In genomic region chr2:102618452-102619413, GRCh38 we compare ENCODE assay signal across 7 cellular contexts. TPM values are rescaled to one million over a fixed set of nuclear protein-coding genes. Genes with fewer than 3 reads are reported as not detected.
DNase-seq lines count a peak whose midpoint lies in the region; ATAC-seq and TF ChIP-seq lines count a peak whose summit lies in the region.

No MANE protein-coding gene starts in this region.

- no peaks in the 10 kb centered on the region for H3K79me2 ChIP-seq in GM23338 (replicated peaks; ENCODE audit: insufficient read depth)

- H3K4me2 ChIP-seq in GM23338 = peak overlapping the region; percentile 82

- H3K27ac Mint-ChIP-seq in GM23338 (no peak overlapping the region), WTC11 (no peak overlapping the region)

- H4K20me1 ChIP-seq in GM23338 (replicated peaks; ENCODE audit: insufficient read depth) = no peaks in the 10 kb centered on the region; the same call in 1 of the 2 replicates

- CTCF ChIA-PET in WTC11 (lab: Charles Lee) = interaction anchor here (0.7 to 1.5 kb wide), 2 partner anchors 85 to 146 kb away, joined by 3 to 5 read pairs; partner anchors contain the start of gene SLC9A4

- H3K4me3 Mint-ChIP-seq in GM23338 (peak overlapping the region; percentile 79), WTC11 (peak overlapping the region; percentile 83)

- H3K36me3 ChIP-seq in GM23338 (ENCODE audit: insufficient read depth) = no peaks in the 10 kb centered on the region

- H3K9me2 ChIP-seq in GM23338 (ENCODE audit: insufficient read depth) = no peaks in the 10 kb centered on the region

- no peak for TF ChIP-seq CTCF in GM23338 (conservative IDR thresholded peaks at IDR 0.05; ENCODE audit: low read depth in 2 of 2)
- TF ChIP-seq CTCF in WTC11 (IDR thresholded peaks at IDR 0.05) = no peak
- TF ChIP-seq CTCF in fibroblast of pulmonary artery (IDR thresholded peaks at IDR 0.05; ENCODE audit: low read length, missing control alignments) = no peak
- no peak for TF ChIP-seq CTCF in omental fat pad (IDR thresholded peaks at IDR 0.05)

- H3K27me3 ChIP-seq in GM23338 (ENCODE audit: insufficient read depth) = peaks cover 57% of the 10 kb centered on the region

- H3K27me3 Mint-ChIP-seq in GM23338 (ENCODE audit: insufficient read depth, low read depth, poor library complexity) = peaks cover 36% of the 10 kb centered on the region
- peaks cover 66% of the 10 kb centered on the region for H3K27me3 Mint-ChIP-seq in WTC11 (ENCODE audit: low read depth)

- no peaks in the 10 kb centered on the region; the same call in 2 of the 3 replicates for H3K9me3 Mint-ChIP-seq in GM23338
- no peaks in the 10 kb centered on the region for H3K9me3 Mint-ChIP-seq in WTC11

- H2AFZ ChIP-seq in GM23338 = peak overlapping the region; percentile 96

- H3K4me3 ChIP-seq in GM23338 = peak overlapping the region; percentile 56
- H3K4me3 ChIP-seq in fibroblast of pulmonary artery (replicated peaks; ENCODE audit: low read depth, low read length) = peak overlapping the region; percentile 26

- POLR2A ChIA-PET in WTC11 (lab: Charles Lee) = interaction anchor here (0.6 kb wide), 1 partner anchor 117 kb away, joined by 3 read pairs; no protein-coding TSS in a partner anchor

- DNase-seq in GM23338 (ENCODE audit: low spot score) (peak; percentile 63), WTC11 (ENCODE audit: low spot score) (peak; percentile 30), fibroblast of pulmonary artery (ENCODE audit: low read depth) (no peak), omental fat pad (ENCODE audit: low spot score) (no peak), DMS79 (lab: John Stamatoyannopoulos, UW) (no peak)
- no peak for DNase-seq in central memory CD4-positive, alpha-beta T cell

- H3F3A ChIP-seq in GM23338 (replicated peaks; ENCODE audit: low read depth) = 0 out of 2 replicates have a peak, but pooled peaks cover 5% of the 10 kb centered on the region

- no peak overlapping the region for H3K27ac ChIP-seq in GM23338 (ENCODE audit: low read depth)

- peak; percentile 23 for ATAC-seq in GM23338
- peak; percentile 14 for ATAC-seq in WTC11
- peak; percentile 46 for ATAC-seq in omental fat pad (ENCODE audit: low FRiP score)
- no peak for ATAC-seq in HG02973 (IDR thresholded peaks at IDR 0.05; ENCODE audit: unreplicated experiment)

- peaks cover 3% of the 10 kb centered on the region; the same call in 1 of the 3 replicates for H3K36me3 Mint-ChIP-seq in GM23338 (ENCODE audit: low read depth)
- no peaks in the 10 kb centered on the region for H3K36me3 Mint-ChIP-seq in WTC11

- peaks cover 16% of the 10 kb centered on the region for H3K4me1 Mint-ChIP-seq in GM23338
- H3K4me1 Mint-ChIP-seq in WTC11 = peaks cover 14% of the 10 kb centered on the region

- H3K4me1 ChIP-seq in GM23338 (ENCODE audit: insufficient read depth) = peaks cover 8% of the 10 kb centered on the region

TF ChIP-seq in GM23338, 12 proteins besides CTCF, POLR2A, EP300 and RAD21 (continues in another document):
- TF ChIP-seq ZNF114 (CRISPR knock-in tag; IDR thresholded peaks at IDR 0.05) = no peak
- TF ChIP-seq STAT1 (IDR thresholded peaks at IDR 0.05; ENCODE audit: unreplicated experiment) = no peak

TF ChIP-seq in WTC11, 78 proteins besides CTCF, POLR2A, EP300 and RAD21:
- TF ChIP-seq E2F5 (CRISPR knock-in tag; IDR thresholded peaks at IDR 0.05) (0 out of 2 replicates have a peak, but pooled peaks have one; percentile 13), ZNF423 (CRISPR knock-in tag; IDR thresholded peaks at IDR 0.05) (peak; percentile 42; the same call in 1 of the 2 replicates), SOX15 (CRISPR knock-in tag; IDR thresholded peaks at IDR 0.05) (no peak), HMGA2 (CRISPR knock-in tag; IDR thresholded peaks at IDR 0.05) (no peak), GTF2I (CRISPR knock-in tag; conservative IDR thresholded peaks at IDR 0.05) (no peak), RELA (CRISPR knock-in tag; IDR thresholded peaks at IDR 0.05; ENCODE audit: borderline replicate concordance) (no peak), RORB (CRISPR knock-in tag; IDR thresholded peaks at IDR 0.05) (no peak), ZNF121 (CRISPR knock-in tag; IDR thresholded peaks at IDR 0.05) (no peak), MAX (CRISPR knock-in tag; IDR thresholded peaks at IDR 0.05) (no peak; the same call in 1 of the 2 replicates), PRDM15 (CRISPR knock-in tag; IDR thresholded peaks at IDR 0.05) (peak; percentile 40; the same call in 1 of the 2 replicates)

RNA-seq across cellular contexts. Expression of gene SLC9A2, which starts 0.6 kb away (rescaled TPM):
- total RNA-seq in GM23338 (2014; rRNA removed; shearing (Covaris generic)) = 0.08 and 0.24 TPM in 2 replicates
- polyA plus RNA-seq in GM23338 (2016; fragmentation: Nextera tagmentation; extraction: Ambion mirVana) = 0.03 and 0.05 TPM in 2 replicates
- 0.07 to 0.16 TPM (median 0.11 TPM) in 3 replicates for total RNA-seq in WTC11 (2021)
- under 1 TPM; 0.09 to 0.16 (median 0.12) TPM for total RNA-seq in omental fat pad

Comparison
In these comparisons a context has a peak if more than half of its experiments do, and no peak if none do; other contexts are left out.
1. DNase-seq: peak in GM23338 (single experiment) and WTC11 (single experiment); none in fibroblast of pulmonary artery (single experiment), omental fat pad (single experiment), DMS79 (single experiment) and central memory CD4-positive, alpha-beta T cell (single experiment).